8 cellular contexts compared by ENCODE assay signal in the genomic region with DNA sequence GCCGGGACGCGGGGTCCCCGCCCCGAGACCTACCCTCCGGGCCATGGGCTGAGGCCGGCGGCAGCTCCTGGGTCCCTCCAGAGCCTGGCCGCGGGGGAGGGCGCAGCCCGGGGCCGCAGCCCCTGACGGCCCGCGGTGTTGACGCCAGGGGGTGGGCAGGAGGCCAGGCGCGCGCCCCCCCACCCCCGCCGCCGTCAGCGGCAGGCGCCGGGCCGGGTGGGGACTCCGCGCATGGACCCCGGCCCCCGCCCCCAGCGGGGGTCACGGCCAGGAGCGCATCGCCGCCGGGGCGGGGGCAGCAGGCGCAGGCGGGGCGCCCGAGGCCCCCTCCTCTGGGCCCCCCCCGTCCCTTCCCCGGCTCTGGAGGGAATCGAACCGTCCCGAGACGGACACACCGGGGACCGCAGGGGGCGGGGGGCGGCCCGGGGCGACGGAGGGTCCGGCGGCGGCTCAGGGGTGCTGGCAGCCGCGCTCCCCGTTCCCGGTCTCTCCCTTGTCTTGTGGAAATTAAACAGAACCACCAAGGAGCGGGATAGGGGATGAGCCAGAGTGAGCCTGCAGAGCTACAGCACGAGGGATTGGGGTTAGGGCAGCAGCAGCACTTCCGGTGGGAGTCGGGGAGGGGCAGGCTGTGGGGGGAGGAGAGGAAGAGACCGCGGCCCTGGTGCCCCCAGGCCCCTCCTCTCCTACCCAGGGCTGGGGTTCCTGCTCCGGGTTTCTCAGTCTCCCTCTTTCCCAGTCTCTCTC. TPM values are rescaled to one million over a fixed set of nuclear protein-coding genes. Genes with fewer than 3 reads are reported as not detected.
DNase-seq lines count a peak whose midpoint lies in the region; ATAC-seq and TF ChIP-seq lines count a peak whose summit lies in the region.

A gene (minus strand): TSS at position 491 of the 747 bp plus-strand sequence. CDS start 446 bp downstream, at position 45.

- TF ChIP-seq CTCF in AG04449 (IDR thresholded peaks at IDR 0.05; ENCODE audit: insufficient read depth, low read length, missing control alignments) (no peak), HCT116 (IDR thresholded peaks at IDR 0.05 in 2 of 3, conservative IDR thresholded peaks at IDR 0.05 in 1 of 3; ENCODE audit: borderline replicate concordance in 1 of 3, insufficient read depth in 1 of 3, low read depth in 2 of 3, low read length in 2 of 3) (no peak), dorsolateral prefrontal cortex (IDR thresholded peaks at IDR 0.05 in 54 of 56, conservative IDR thresholded peaks at IDR 0.05 in 2 of 56; ENCODE audit: low read depth in 1 of 56, partially characterized antibody in 56 of 56) (no peak)

- H3K4me3 ChIP-seq in AG04449 (ENCODE audit: low read depth, low read length): peak within 1 kb of the TSS; percentile 67
- peak within 1 kb of the TSS; percentile 51 to 63 for H3K4me3 ChIP-seq in HCT116 (replicated peaks in 1 of 2; ENCODE audit: low read depth in 1 of 2, low read length in 2 of 2)
- H3K4me3 ChIP-seq in dorsolateral prefrontal cortex: peak within 1 kb of the TSS in 57 of 59 donors; percentile 17 to 64 (median 48)

- RAD21 ChIA-PET in HCT116 (lab: Charles Lee; ENCODE audit: low non-redundant PET in 1 of 2, low total read pairs in 2 of 2, uncharacterized antibody in 2 of 2, unreplicated experiment in 2 of 2): no interaction called here

- no peak for DNase-seq in AG04449 (ENCODE audit: low read depth, low spot score)
- DNase-seq in HCT116 (ENCODE audit: low read depth, low spot score): no peak
- DNase-seq in dorsolateral prefrontal cortex: no peak
- DNase-seq in naive thymus-derived CD8-positive, alpha-beta T cell: no peak
- DNase-seq in NOMO-1 treated with DMSO at 0.1 percent for 48 hours (lab: John Stamatoyannopoulos, UW; ENCODE audit: unreplicated experiment): no peak
- no peak for DNase-seq in GDM1 (lab: John Stamatoyannopoulos, UW)
- no peak for DNase-seq in DMS153 treated with DMSO at 0.1 percent for 48 hours (lab: John Stamatoyannopoulos, UW; ENCODE audit: unreplicated experiment)

- intact Hi-C loops in HCT116 (cut with micrococcal nuclease): no loop called here
- intact Hi-C loops in dorsolateral prefrontal cortex (cut with DNase I): no loop called here

- POLR2A ChIA-PET in AG04449 (lab: Yijun Ruan, JAX): no interaction called here
- POLR2A ChIA-PET in HCT116 (lab: Charles Lee): no interaction called here
- POLR2A ChIA-PET in naive thymus-derived CD8-positive, alpha-beta T cell (lab: Charles Lee): interaction anchor here (0.8 kb wide), 1 partner anchor 8 kb away, joined by 3 read pairs; no protein-coding TSS in a partner anchor

- no peak within 1 kb of the TSS for H2AFZ ChIP-seq in HCT116 (ENCODE audit: low read depth, low read length, poor library complexity, severe bottlenecking)

- H3K4me2 ChIP-seq in HCT116 (ENCODE audit: low read length): peak within 1 kb of the TSS; percentile 85

- H3K27ac ChIP-seq in HCT116 (ENCODE audit: low read depth, low read length): peak within 1 kb of the TSS; percentile 71; the same call in 1 of the 2 replicates
- H3K27ac ChIP-seq in dorsolateral prefrontal cortex: peak within 1 kb of the TSS in 9 of 59 donors; percentile 23 to 46 (median 36)

- H3K27me3 Mint-ChIP-seq in naive thymus-derived CD8-positive, alpha-beta T cell: peaks cover 31 to 91% (median 84%) of the 10 kb centered on the region in 5 donors

- H3K9ac ChIP-seq in HCT116 (ENCODE audit: low read length): peak within 1 kb of the TSS; percentile 62

- no peaks in the 10 kb centered on the region for H3K36me3 ChIP-seq in HCT116 (ENCODE audit: control insufficient read depth in 1 of 2, insufficient read depth in 2 of 2, low read length in 2 of 2)

- no peaks in the 10 kb centered on the region for H4K20me1 ChIP-seq in HCT116 (ENCODE audit: insufficient read depth)

- H3K9me2 ChIP-seq in HCT116 (ENCODE audit: insufficient read depth): no peaks in the 10 kb centered on the region

- H3K27me3 ChIP-seq in HCT116 (ENCODE audit: insufficient read depth, low read length): peaks cover 20% of the 10 kb centered on the region; the same call in 1 of the 2 replicates
- peaks cover 0 to 86% (median 44%) of the 10 kb centered on the region in 45 donors for H3K27me3 ChIP-seq in dorsolateral prefrontal cortex

- H3K9me3 ChIP-seq in HCT116 (ENCODE audit: control insufficient read depth in 1 of 2, insufficient read depth in 1 of 2, low read depth in 1 of 2, low read length in 2 of 2): no peaks in the 10 kb centered on the region

- peaks cover 25 to 69% (median 45%) of the 10 kb centered on the region in 4 donors for H3K4me1 Mint-ChIP-seq in naive thymus-derived CD8-positive, alpha-beta T cell

- no peaks in the 10 kb centered on the region for H3K9me3 Mint-ChIP-seq in naive thymus-derived CD8-positive, alpha-beta T cell

- CTCF ChIA-PET in AG04449 (lab: Yijun Ruan, JAX) (interaction anchor here (0.9 to 1.8 kb wide), 5 partner anchors 9 to 122 kb away, joined by 3 to 6 read pairs (median 3); no protein-coding TSS in a partner anchor), HCT116 (lab: Charles Lee) (interaction anchor here (0.7 kb wide), 1 partner anchor 18 kb away, joined by 3 read pairs; no protein-coding TSS in a partner anchor)

- no peaks in the 10 kb centered on the region for H3K79me2 ChIP-seq in HCT116 (ENCODE audit: insufficient read depth, low read length)

- ATAC-seq in HCT116: peak; percentile 52
- ATAC-seq in naive thymus-derived CD8-positive, alpha-beta T cell: peak in 1 of 2 donors; percentile 39
- ATAC-seq in HG02852 (IDR thresholded peaks at IDR 0.05; ENCODE audit: unreplicated experiment): no peak

- H3K4me1 ChIP-seq in HCT116 (ENCODE audit: control insufficient read depth in 1 of 2, insufficient read depth in 2 of 2, low read length in 2 of 2): peaks cover 9 to 13% of the 10 kb centered on the region in 2 experiments; a peak in 3 of 4 replicates

- H3K27ac Mint-ChIP-seq in naive thymus-derived CD8-positive, alpha-beta T cell: peak within 1 kb of the TSS in 2 of 10 donors; percentile 24 to 48

- H3K4me3 Mint-ChIP-seq in naive thymus-derived CD8-positive, alpha-beta T cell: peak within 1 kb of the TSS in 9 of 10 donors; percentile 15 to 87 (median 65)

- no TSS peak for BruUV-seq in HCT116 (replicated peaks; lab: Mats Ljungman, UMichigan)

- no peak for TF ChIP-seq RAD21 in HCT116 (IDR thresholded peaks at IDR 0.05; ENCODE audit: low read depth)

- TF ChIP-seq POLR2A in HCT116 (IDR thresholded peaks at IDR 0.05; ENCODE audit: borderline replicate concordance, extremely low read depth, insufficient read depth, insufficient read length): no peak

- H3K36me3 Mint-ChIP-seq in naive thymus-derived CD8-positive, alpha-beta T cell: peaks cover 0 to 13% (median 10%) of the 10 kb centered on the region in 3 donors

TF ChIP-seq in HCT116, 20 proteins besides CTCF, POLR2A, EP300 and RAD21:
- no peak for TF ChIP-seq CEBPB (IDR thresholded peaks at IDR 0.05; ENCODE audit: low read depth)

RNA-seq across cellular contexts. Expression of the gene that starts here (rescaled TPM):
- total RNA-seq in HCT116 (2021; ENCODE audit: unreplicated experiment) (35.8 TPM), dorsolateral prefrontal cortex (100 to 1,000 TPM in 12 of 120 experiments, 10 to 100 TPM in 108; 26.3 to 120 (median 70.9) TPM)
- polyA plus RNA-seq in HCT116 (2012): 27.7 and 31.2 TPM in 2 replicates
- total RNA-seq in naive thymus-derived CD8-positive, alpha-beta T cell: not detected
- not detected for polyA plus RNA-seq in naive thymus-derived CD8-positive, alpha-beta T cell

Comparison
In these comparisons a context has a peak if more than half of its experiments do, and no peak if none do; other contexts are left out.
1. RNA of the gene that starts here (total RNA-seq): 26.3 to 120 TPM in dorsolateral prefrontal cortex and 35.8 TPM in HCT116 (single experiment); not detected in naive thymus-derived CD8-positive, alpha-beta T cell; every median in the first group is over 10 times any median in the second.
2. Peak in every context shown above with its lines, with median percentiles within 50 percentile points of each other: H3K4me3 ChIP-seq.